Comparison of ENCODE assay signal across 16 cellular contexts in genomic region chr10:91033536-91033935, GRCh38.
DNase-seq lines count a peak whose midpoint lies in the region; ATAC-seq and TF ChIP-seq lines count a peak whose summit lies in the region.
"Had no signal": no experiment of that assay in that cellular context is flagged by ENCODE, and none has a peak within 500 bp of the region (broad histone marks: within the 10 kb centered on the region; RNA-seq: fewer than 3 reads in every experiment).

No MANE protein-coding gene starts in this region.

- H3K36me3 ChIP-seq in effector memory CD4-positive, alpha-beta T cell (ENCODE audit: control insufficient read depth, insufficient read depth, low read length), result no peaks in the 10 kb centered on the region
- no peaks in the 10 kb centered on the region for H3K36me3 ChIP-seq in smooth muscle cell (ENCODE audit: low read depth)
- H3K36me3 ChIP-seq: prostate gland, transverse colon had no signal

- CTCF ChIA-PET in T-cell (lab: Charles Lee) (interaction anchor here (1.0 to 2.2 kb wide), 4 partner anchors 28 to 217 kb away, joined by 3 to 11 read pairs (median 6); no protein-coding TSS in a partner anchor), Calu3 (lab: Charles Lee) (no interaction called here)

- H3K27me3 ChIP-seq in effector memory CD4-positive, alpha-beta T cell (replicated peaks; ENCODE audit: control insufficient read depth, insufficient read depth, low read length, poor library complexity, severe bottlenecking), result no peaks in the 10 kb centered on the region
- no peaks in the 10 kb centered on the region for H3K27me3 ChIP-seq in smooth muscle cell (ENCODE audit: low read depth)
- H3K27me3 ChIP-seq: transverse colon had no signal

- no peaks in the 10 kb centered on the region for H3K9me3 ChIP-seq in effector memory CD4-positive, alpha-beta T cell (ENCODE audit: control insufficient read depth, low read length)
- no peaks in the 10 kb centered on the region for H3K9me3 ChIP-seq in smooth muscle cell (replicated peaks; ENCODE audit: low read depth)
- H3K9me3 ChIP-seq: prostate gland, transverse colon had no signal

- no peaks in the 10 kb centered on the region for H3F3A ChIP-seq in smooth muscle cell (ENCODE audit: low read depth)

- peaks cover 13% of the 10 kb centered on the region for H3K4me1 ChIP-seq in effector memory CD4-positive, alpha-beta T cell (ENCODE audit: control insufficient read depth, insufficient read depth, low read length, poor library complexity, severe bottlenecking)
- peaks cover 15% of the 10 kb centered on the region for H3K4me1 ChIP-seq in smooth muscle cell (ENCODE audit: low read depth)
- H3K4me1 ChIP-seq: prostate gland had no signal

- peak overlapping the region; percentile 4 for H3K4me3 ChIP-seq in effector memory CD4-positive, alpha-beta T cell (ENCODE audit: insufficient read depth, low read depth, low read length, poor library complexity, severe bottlenecking)
- no peak overlapping the region for H3K4me3 ChIP-seq in smooth muscle cell
- H3K4me3 ChIP-seq: prostate gland, transverse colon had no signal

- H3K27ac Mint-ChIP-seq in activated naive CD4-positive, alpha-beta T cell treated with anti-CD3 and anti-CD28 coated beads, Interleukin-2, amount 50 U/mL, for 24 hours, result peak overlapping the region; percentile 94
- H3K27ac Mint-ChIP-seq in T-cell (peak overlapping the region; percentile 95 to 96), Calu3 (ENCODE audit: unreplicated experiment) (no peak overlapping the region)
- H3K27ac Mint-ChIP-seq: stimulated activated naive CD8-positive, alpha-beta T cell treated with anti-CD3 and anti-CD28 coated beads, Interleukin-15, amount 100 ng/mL, for 72 hours had no signal

- H3K4me1 Mint-ChIP-seq in activated naive CD4-positive, alpha-beta T cell treated with anti-CD3 and anti-CD28 coated beads, Interleukin-2, amount 50 U/mL, for 24 hours, result peaks cover 20% of the 10 kb centered on the region
- H3K4me1 Mint-ChIP-seq in T-cell, result peaks cover 17 to 24% (median 24%) of the 10 kb centered on the region in 3 donors
- no peaks in the 10 kb centered on the region for H3K4me1 Mint-ChIP-seq in Calu3 (ENCODE audit: low read depth, unreplicated experiment)

- no peaks in the 10 kb centered on the region for H3K27me3 Mint-ChIP-seq in activated naive CD4-positive, alpha-beta T cell treated with anti-CD3 and anti-CD28 coated beads, Interleukin-2, amount 50 U/mL, for 24 hours
- H3K27me3 Mint-ChIP-seq in T-cell, result no peaks in the 10 kb centered on the region
- H3K27me3 Mint-ChIP-seq in Calu3 (ENCODE audit: unreplicated experiment), result peaks cover 40% of the 10 kb centered on the region
- H3K27me3 Mint-ChIP-seq: stimulated activated naive CD8-positive, alpha-beta T cell treated with anti-CD3 and anti-CD28 coated beads, Interleukin-15, amount 100 ng/mL, for 72 hours had no signal

- H2AFZ ChIP-seq in smooth muscle cell (ENCODE audit: low read depth), result peak overlapping the region; percentile 5

- H4K20me1 ChIP-seq in smooth muscle cell (ENCODE audit: low read depth), result no peaks in the 10 kb centered on the region

- peaks cover 2% of the 10 kb centered on the region for H3K36me3 Mint-ChIP-seq in activated naive CD4-positive, alpha-beta T cell treated with anti-CD3 and anti-CD28 coated beads, Interleukin-2, amount 50 U/mL, for 24 hours
- no peaks in the 10 kb centered on the region for H3K36me3 Mint-ChIP-seq in T-cell
- H3K36me3 Mint-ChIP-seq in Calu3 (ENCODE audit: insufficient read depth, unreplicated experiment), result no peaks in the 10 kb centered on the region

- no TSS peak for BruUV-seq in Calu3 (replicated peaks; lab: Mats Ljungman, UMichigan)

- no peak overlapping the region for H3K4me3 Mint-ChIP-seq in activated naive CD4-positive, alpha-beta T cell treated with anti-CD3 and anti-CD28 coated beads, Interleukin-2, amount 50 U/mL, for 24 hours
- H3K4me3 Mint-ChIP-seq in T-cell (peak overlapping the region in 1 of 3 donors; percentile 34), Calu3 (ENCODE audit: low read depth, unreplicated experiment) (no peak overlapping the region)

- TF ChIP-seq CTCF in smooth muscle cell (IDR thresholded peaks at IDR 0.05; ENCODE audit: borderline replicate concordance, insufficient read depth, poor library complexity, severe bottlenecking), result no peak
- TF ChIP-seq CTCF in Calu3 (IDR thresholded peaks at IDR 0.05; ENCODE audit: unreplicated experiment), result no peak

- H3K4me2 ChIP-seq in smooth muscle cell, result no peak overlapping the region

- H3K27ac ChIP-seq in effector memory CD4-positive, alpha-beta T cell (ENCODE audit: insufficient read depth, low read length, poor library complexity, severe bottlenecking), result no peak overlapping the region
- H3K27ac ChIP-seq in smooth muscle cell (ENCODE audit: low read depth), result no peak overlapping the region
- H3K27ac ChIP-seq: prostate gland, transverse colon had no signal

- H3K79me2 ChIP-seq in smooth muscle cell (ENCODE audit: low read depth), result no peaks in the 10 kb centered on the region

- DNase-seq in activated naive CD4-positive, alpha-beta T cell treated with Interleukin-2 at 50 U/mL for 16 hours, result no peak
- no peak for DNase-seq in T-cell
- DNase-seq in effector memory CD4-positive, alpha-beta T cell, result no peak
- no peak for DNase-seq in smooth muscle cell (lab: John Stamatoyannopoulos, UW; ENCODE audit: unreplicated experiment)
- no peak for DNase-seq in stimulated activated naive CD4-positive, alpha-beta T cell (lab: John Stamatoyannopoulos, UW)
- no peak for DNase-seq in Calu3
- DNase-seq: erythroblast; foreskin melanocyte; H7; NCI-H1694; stimulated activated CD4-positive, alpha-beta T cell treated with anti-CD3 and anti-CD28 coated beads, Interleukin-2, amount 100 ng/mL, for 24 hours; transverse colon had no signal

- no peak for ATAC-seq in T-cell (replicated peaks in 1 of 4)
- no peak for ATAC-seq in GM21786 (IDR thresholded peaks at IDR 0.05; ENCODE audit: unreplicated experiment)

- no peak overlapping the region for H3K9ac ChIP-seq in smooth muscle cell (ENCODE audit: low read depth)

- H3K9me3 Mint-ChIP-seq in activated naive CD4-positive, alpha-beta T cell treated with anti-CD3 and anti-CD28 coated beads, Interleukin-2, amount 50 U/mL, for 24 hours, result peaks cover 6% of the 10 kb centered on the region
- peaks cover 2 to 4% (median 3%) of the 10 kb centered on the region in 3 donors for H3K9me3 Mint-ChIP-seq in T-cell
- H3K9me3 Mint-ChIP-seq in Calu3 (ENCODE audit: low read depth, unreplicated experiment), result no peaks in the 10 kb centered on the region

- WGBS in smooth muscle cell (ENCODE audit: low lambda C conversion rate), result 64% methylated on average over 5 of the region's 5 CpGs

- intact Hi-C loops in Calu3 (cut with micrococcal nuclease; ENCODE audit: unreplicated experiment), result no loop called here

- POLR2A ChIA-PET in T-cell (lab: Charles Lee), result no interaction called here
